19 cellular contexts compared by ENCODE assay signal in the genomic region with DNA sequence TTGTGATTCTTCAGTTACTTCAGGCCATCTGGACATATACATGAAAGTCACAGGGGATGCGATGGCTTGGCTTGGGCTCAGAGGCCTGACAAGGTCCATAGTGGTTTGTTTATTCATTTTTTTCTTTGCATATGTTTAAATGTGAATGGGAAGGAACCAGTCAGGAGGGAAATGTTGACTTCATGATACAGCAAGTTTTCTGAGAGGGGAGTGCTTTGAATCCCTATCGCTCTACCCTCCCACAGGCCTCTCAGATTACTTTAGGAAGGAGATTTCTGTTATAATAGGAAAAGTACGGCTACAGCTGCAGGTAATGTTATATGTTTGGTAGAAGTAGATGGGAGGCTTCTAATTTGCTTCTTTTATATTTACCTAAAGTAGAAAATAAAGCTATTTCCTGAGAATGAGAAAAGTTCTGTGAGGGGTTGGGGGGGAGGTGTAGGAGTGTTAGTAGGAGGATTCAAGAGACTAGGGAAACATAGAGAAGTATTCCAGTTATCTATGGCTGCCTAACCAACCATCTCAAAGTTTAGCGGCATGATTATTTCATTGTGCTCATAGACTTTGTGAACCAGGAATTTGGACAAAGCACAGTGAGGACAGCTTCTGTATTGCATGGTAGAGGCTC.
"Had no signal": no experiment of that assay in that cellular context is flagged by ENCODE, and none has a peak within 500 bp of the region (broad histone marks: within the 10 kb centered on the region; RNA-seq: fewer than 3 reads in every experiment).

No MANE protein-coding gene starts in this region.

- DNase-seq: activated CD4-positive, CD25-positive, alpha-beta regulatory T cell treated with anti-CD3 and anti-CD28 coated beads, Interleukin-2, amount 50 U/mL, for 72 hours; activated gamma-delta T cell treated with Interleukin-2 at 50 U/mL for 16 hours; adrenal gland; erythroblast; foreskin melanocyte; glutamatergic neuron; hippocampal formation; kidney; left ventricle myocardium superior; retina; stimulated activated CD4-positive, alpha-beta T cell treated with anti-CD3 and anti-CD28 coated beads, Interleukin-12 subunit alpha, Interleukin-12 subunit beta, amount 100 ng/mL, for 4 hours; stimulated activated CD4-positive, alpha-beta T cell treated with anti-CD3 and anti-CD28 coated beads, Interleukin-1b, Interleukin-23, amount 100 ng/mL, for 48 hours; stimulated activated CD8-positive, alpha-beta memory T cell treated with anti-CD3 and anti-CD28 coated beads, Interleukin-4, amount 100 ng/mL, for 48 hours; stimulated activated naive CD4-positive, alpha-beta T cell; thyroid gland had no signal

- H3K9me3 Mint-ChIP-seq: activated naive CD4-positive, alpha-beta T cell treated with anti-CD3 and anti-CD28 coated beads, Interleukin-2, amount 50 U/mL, for 72 hours; activated T-helper 1 cell treated with anti-CD3 and anti-CD28 coated beads, Interleukin-12 subunit alpha, Interleukin-12 subunit beta, Interleukin-2, Interleukin-4 antibody, amounts not matched to agents 30 ng/mL and 10 ng/mL and 1 ng/mL, durations not matched to agents 14 hours and 24 hours and 36 hours had no signal

- H3K4me3 Mint-ChIP-seq: activated T-helper 1 cell treated with anti-CD3 and anti-CD28 coated beads, Interleukin-12 subunit alpha, Interleukin-12 subunit beta, Interleukin-2, Interleukin-4 antibody, amounts not matched to agents 30 ng/mL and 10 ng/mL and 1 ng/mL, durations not matched to agents 14 hours and 24 hours and 36 hours had no signal

- H3K27ac Mint-ChIP-seq: activated naive CD4-positive, alpha-beta T cell treated with anti-CD3 and anti-CD28 coated beads, Interleukin-2, amount 50 U/mL, for 72 hours; activated T-helper 1 cell treated with anti-CD3 and anti-CD28 coated beads, Interleukin-12 subunit alpha, Interleukin-12 subunit beta, Interleukin-2, Interleukin-4 antibody, amounts not matched to agents 30 ng/mL and 10 ng/mL and 1 ng/mL, durations not matched to agents 14 hours and 24 hours and 36 hours had no signal

- H3K36me3 ChIP-seq: adrenal gland, breast epithelium, thyroid gland had no signal

- H3K9me3 ChIP-seq: adrenal gland, thyroid gland had no signal

- H3K36me3 Mint-ChIP-seq: activated naive CD4-positive, alpha-beta T cell treated with anti-CD3 and anti-CD28 coated beads, Interleukin-2, amount 50 U/mL, for 72 hours had no signal

- H3K27me3 ChIP-seq: adrenal gland, breast epithelium, thyroid gland had no signal

- H3K4me1 ChIP-seq: breast epithelium, thyroid gland had no signal

- H3K4me3 ChIP-seq: adrenal gland, breast epithelium, coronary artery, thyroid gland had no signal

- H3K27ac ChIP-seq: adrenal gland, breast epithelium, coronary artery, thyroid gland had no signal
